8 cellular contexts compared by ENCODE assay signal in the genomic region with DNA sequence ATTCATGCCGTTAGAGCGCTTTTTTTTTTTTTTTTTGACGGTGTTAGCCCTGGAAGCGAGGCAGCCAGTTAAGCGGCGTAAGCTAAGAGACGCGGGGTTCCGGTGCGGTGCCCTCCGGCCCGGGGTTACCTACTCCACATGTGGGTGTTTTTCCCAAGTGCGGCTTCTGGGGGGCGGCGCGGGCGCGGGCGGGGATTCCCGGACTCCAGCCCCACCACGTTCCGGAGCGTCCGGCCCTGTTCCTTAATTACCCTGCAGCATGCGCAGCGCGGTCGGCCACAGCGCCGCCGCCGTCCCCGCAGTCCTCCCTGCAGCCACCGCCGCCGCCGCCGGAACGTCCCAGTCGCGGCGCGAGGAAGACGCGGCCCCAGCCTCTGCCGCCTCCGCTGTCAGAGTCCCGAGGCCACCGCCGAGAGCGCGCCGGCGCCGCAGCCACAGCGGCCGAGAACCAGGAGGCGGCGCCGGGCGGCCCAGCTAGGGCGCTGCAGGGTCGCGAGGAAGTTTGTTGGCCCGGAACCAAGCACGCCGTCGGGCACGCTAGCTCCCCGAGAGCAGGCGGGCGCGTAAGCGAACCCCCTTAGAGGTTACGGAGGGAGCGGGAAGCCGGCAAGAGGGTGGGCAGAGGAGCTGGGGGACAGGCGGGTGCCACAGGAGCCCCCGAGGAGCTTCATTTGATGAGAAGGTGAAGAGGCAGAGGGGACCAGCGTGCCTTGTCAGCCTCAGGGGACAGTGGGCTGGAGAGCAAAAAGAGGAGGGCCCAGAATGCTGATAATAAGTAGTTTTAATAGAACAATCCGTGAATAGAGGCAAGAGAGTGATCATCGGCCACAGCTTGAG. TPM values are rescaled to one million over a fixed set of nuclear protein-coding genes. Genes with fewer than 3 reads are reported as not detected.
A peak's percentile ranks its signal among the peaks of the same experiment; 100 is the strongest.
DNase-seq lines count a peak whose midpoint lies in the region; ATAC-seq and TF ChIP-seq lines count a peak whose summit lies in the region.

No MANE protein-coding gene starts in this region.

- ATAC-seq in CD8-positive, alpha-beta T cell = peak; percentile 75
- ATAC-seq in GM19397 (IDR thresholded peaks at IDR 0.05; ENCODE audit: unreplicated experiment) = peak; percentile 71
- peak; percentile 71 for ATAC-seq in HG03521 (IDR thresholded peaks at IDR 0.05; ENCODE audit: unreplicated experiment)

- peak overlapping the region; percentile 65 for H3K27ac Mint-ChIP-seq in CD8-positive, alpha-beta T cell

- H3K36me3 ChIP-seq in CD8-positive, alpha-beta T cell (ENCODE audit: insufficient read depth, low read length) = no peaks in the 10 kb centered on the region
- H3K36me3 ChIP-seq in SJCRH30 (no peaks in the 10 kb centered on the region; the same call in none of the 2 replicates), left ventricle myocardium inferior (no peaks in the 10 kb centered on the region)

- no peaks in the 10 kb centered on the region for H3K9me3 ChIP-seq in CD8-positive, alpha-beta T cell (ENCODE audit: low read length)
- H3K9me3 ChIP-seq in SJCRH30 (replicated peaks) (no peaks in the 10 kb centered on the region), left ventricle myocardium inferior (replicated peaks) (no peaks in the 10 kb centered on the region)

- H3K9me3 Mint-ChIP-seq in CD8-positive, alpha-beta T cell = no peaks in the 10 kb centered on the region

- no peaks in the 10 kb centered on the region for H3K36me3 Mint-ChIP-seq in CD8-positive, alpha-beta T cell

- intact Hi-C loops in CD8-positive, alpha-beta T cell (cut with DNase I, micrococcal nuclease) = loop anchor here (2.0 to 5.0 kb wide), 4 partner anchors 32 to 135 kb away; no protein-coding TSS in a partner anchor
- intact Hi-C loops in left ventricle myocardium inferior (cut with micrococcal nuclease) = no loop called here

- CTCF ChIA-PET in CD8-positive, alpha-beta T cell (lab: Charles Lee) = interaction anchor here (0.7 to 3.1 kb wide), 7 partner anchors 11 to 138 kb away, joined by 3 to 10 read pairs (median 5); no protein-coding TSS in a partner anchor

- peak; percentile 33 to 81 (median 59) for DNase-seq in CD8-positive, alpha-beta T cell
- DNase-seq in SJCRH30 = peak; percentile 78 to 80
- DNase-seq in activated naive CD4-positive, alpha-beta T cell treated with anti-CD3 and anti-CD28 coated beads, Interleukin-2, amount 50 U/mL, for 16 hours = peak; percentile 64
- peak; percentile 61 for DNase-seq in left ventricle myocardium inferior
- DNase-seq in retinal pigment epithelial cell (ENCODE audit: low read depth) = no peak
- DNase-seq in DMS153 treated with DMSO at 0.1 percent for 48 hours (lab: John Stamatoyannopoulos, UW; ENCODE audit: unreplicated experiment) = no peak

- H3K27me3 ChIP-seq in CD8-positive, alpha-beta T cell (ENCODE audit: insufficient read depth, low read length) = no peaks in the 10 kb centered on the region
- H3K27me3 ChIP-seq in SJCRH30 (no peaks in the 10 kb centered on the region), left ventricle myocardium inferior (ENCODE audit: low read depth) (peaks cover 6% of the 10 kb centered on the region)

- H3K4me1 ChIP-seq in CD8-positive, alpha-beta T cell (ENCODE audit: insufficient read depth, low read length) = peaks cover 8% of the 10 kb centered on the region
- peaks cover 66% of the 10 kb centered on the region for H3K4me1 ChIP-seq in SJCRH30
- H3K4me1 ChIP-seq in left ventricle myocardium inferior = peaks cover 26% of the 10 kb centered on the region

- peaks cover 18% of the 10 kb centered on the region for H3K27me3 Mint-ChIP-seq in CD8-positive, alpha-beta T cell (ENCODE audit: low read depth)

- POLR2A ChIA-PET in CD8-positive, alpha-beta T cell (lab: Charles Lee) = interaction anchor here (0.6 to 0.9 kb wide), 3 partner anchors 8 to 134 kb away, joined by 3 to 4 read pairs (median 3); no protein-coding TSS in a partner anchor

- H3K4me1 Mint-ChIP-seq in CD8-positive, alpha-beta T cell (ENCODE audit: low read depth) = peaks cover 18% of the 10 kb centered on the region

- H3K4me3 Mint-ChIP-seq in CD8-positive, alpha-beta T cell = peak overlapping the region; percentile 81

- no peak overlapping the region for H3K27ac ChIP-seq in CD8-positive, alpha-beta T cell (ENCODE audit: low read depth, low read length)
- peak overlapping the region; percentile 82 for H3K27ac ChIP-seq in SJCRH30
- H3K27ac ChIP-seq in left ventricle myocardium inferior (replicated peaks) = peak overlapping the region; percentile 69

- peak overlapping the region; percentile 48 for H3K4me3 ChIP-seq in CD8-positive, alpha-beta T cell (ENCODE audit: low read depth, low read length)
- H3K4me3 ChIP-seq in SJCRH30 = peak overlapping the region; percentile 69
- peak overlapping the region; percentile 77 for H3K4me3 ChIP-seq in left ventricle myocardium inferior
- peak overlapping the region; percentile 60 for H3K4me3 ChIP-seq in retinal pigment epithelial cell (ENCODE audit: low read length)

- TF ChIP-seq CTCF in CD8-positive, alpha-beta T cell (IDR thresholded peaks at IDR 0.05) = no peak
- TF ChIP-seq CTCF in left ventricle myocardium inferior (IDR thresholded peaks at IDR 0.05; ENCODE audit: borderline replicate concordance) (peak; percentile 54), retinal pigment epithelial cell (conservative IDR thresholded peaks at IDR 0.05; ENCODE audit: low read depth, low read length) (peak; percentile 12)

RNA-seq across cellular contexts. Expression of gene COL19A1, which starts 0.9 kb away (rescaled TPM):
- total RNA-seq in CD8-positive, alpha-beta T cell = under 1 TPM; 0.16 to 0.33 TPM
- 6.1 and 7.3 TPM in 2 replicates for total RNA-seq in SJCRH30 (2014; rRNA removed; shearing (Covaris generic))
- 1.9 TPM for total RNA-seq in left ventricle myocardium inferior

Comparison
In these comparisons a context has a peak if more than half of its experiments do, and no peak if none do; other contexts are left out.
1. DNase-seq: peak in CD8-positive, alpha-beta T cell (7 of 7), SJCRH30 (2 of 2), activated naive CD4-positive, alpha-beta T cell treated with anti-CD3 and anti-CD28 coated beads, Interleukin-2, amount 50 U/mL, for 16 hours (single experiment) and left ventricle myocardium inferior (single experiment); none in retinal pigment epithelial cell (single experiment) and DMS153 treated with DMSO at 0.1 percent for 48 hours (single experiment).
2. Peak in every context shown above with its lines, with median percentiles within 50 percentile points of each other: ATAC-seq and H3K4me3 ChIP-seq.